ENCODE assay signal across 1 cellular context in the genomic region with DNA sequence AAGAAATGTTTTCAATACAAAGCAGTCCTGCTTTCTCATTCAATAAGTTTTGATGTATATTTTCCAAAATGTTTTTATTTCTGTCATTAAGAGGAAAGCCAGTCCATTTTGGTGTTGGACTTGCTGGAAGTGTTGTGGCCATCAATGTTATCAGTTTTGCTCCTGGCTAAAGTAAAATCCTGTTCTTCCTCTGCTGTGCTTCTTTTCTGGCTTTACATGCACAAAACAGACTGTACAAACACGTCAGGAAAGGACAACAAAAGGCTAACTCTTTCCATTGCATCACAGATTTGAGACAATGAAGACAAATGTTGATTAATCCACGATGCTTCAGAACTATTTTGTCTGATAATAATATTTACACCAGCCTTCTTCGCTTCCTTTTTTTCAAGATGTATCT.
TF ChIP-seq lines count a peak whose summit lies in the region.

No MANE protein-coding gene starts in this region.

TF ChIP-seq in SK-N-SH, 30 proteins besides CTCF, POLR2A, EP300 and RAD21 (continued from another document):
- TF ChIP-seq, protein P1, sequence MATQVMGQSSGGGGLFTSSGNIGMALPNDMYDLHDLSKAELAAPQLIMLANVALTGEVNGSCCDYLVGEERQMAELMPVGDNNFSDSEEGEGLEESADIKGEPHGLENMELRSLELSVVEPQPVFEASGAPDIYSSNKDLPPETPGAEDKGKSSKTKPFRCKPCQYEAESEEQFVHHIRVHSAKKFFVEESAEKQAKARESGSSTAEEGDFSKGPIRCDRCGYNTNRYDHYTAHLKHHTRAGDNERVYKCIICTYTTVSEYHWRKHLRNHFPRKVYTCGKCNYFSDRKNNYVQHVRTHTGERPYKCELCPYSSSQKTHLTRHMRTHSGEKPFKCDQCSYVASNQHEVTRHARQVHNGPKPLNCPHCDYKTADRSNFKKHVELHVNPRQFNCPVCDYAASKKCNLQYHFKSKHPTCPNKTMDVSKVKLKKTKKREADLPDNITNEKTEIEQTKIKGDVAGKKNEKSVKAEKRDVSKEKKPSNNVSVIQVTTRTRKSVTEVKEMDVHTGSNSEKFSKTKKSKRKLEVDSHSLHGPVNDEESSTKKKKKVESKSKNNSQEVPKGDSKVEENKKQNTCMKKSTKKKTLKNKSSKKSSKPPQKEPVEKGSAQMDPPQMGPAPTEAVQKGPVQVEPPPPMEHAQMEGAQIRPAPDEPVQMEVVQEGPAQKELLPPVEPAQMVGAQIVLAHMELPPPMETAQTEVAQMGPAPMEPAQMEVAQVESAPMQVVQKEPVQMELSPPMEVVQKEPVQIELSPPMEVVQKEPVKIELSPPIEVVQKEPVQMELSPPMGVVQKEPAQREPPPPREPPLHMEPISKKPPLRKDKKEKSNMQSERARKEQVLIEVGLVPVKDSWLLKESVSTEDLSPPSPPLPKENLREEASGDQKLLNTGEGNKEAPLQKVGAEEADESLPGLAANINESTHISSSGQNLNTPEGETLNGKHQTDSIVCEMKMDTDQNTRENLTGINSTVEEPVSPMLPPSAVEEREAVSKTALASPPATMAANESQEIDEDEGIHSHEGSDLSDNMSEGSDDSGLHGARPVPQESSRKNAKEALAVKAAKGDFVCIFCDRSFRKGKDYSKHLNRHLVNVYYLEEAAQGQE (IDR thresholded peaks at IDR 0.05; ENCODE audit: low read depth, low read length) = no peak
- TF ChIP-seq JUND (IDR thresholded peaks at IDR 0.05) = no peak
- TF ChIP-seq TCF12 (IDR thresholded peaks at IDR 0.05) = peak; percentile 60
- TF ChIP-seq RXRA (IDR thresholded peaks at IDR 0.05; ENCODE audit: borderline replicate concordance, low read depth) = no peak
- no peak for TF ChIP-seq SMC3 (IDR thresholded peaks at IDR 0.05; ENCODE audit: low read depth, low read length)
- peak; percentile 78 for TF ChIP-seq RCOR1 (IDR thresholded peaks at IDR 0.05; ENCODE audit: low read length)
- no peak for TF ChIP-seq MXI1 (IDR thresholded peaks at IDR 0.05; ENCODE audit: low read depth, low read length)
- no peak for TF ChIP-seq SIN3A (IDR thresholded peaks at IDR 0.05; ENCODE audit: borderline replicate concordance, low read depth, low read length)
- no peak for TF ChIP-seq MEF2A (IDR thresholded peaks at IDR 0.05; ENCODE audit: borderline replicate concordance, low read depth)
- TF ChIP-seq NFIC (IDR thresholded peaks at IDR 0.05; ENCODE audit: borderline replicate concordance) = no peak
- no peak for TF ChIP-seq NRF1 (IDR thresholded peaks at IDR 0.05; ENCODE audit: low read depth, low read length)
- TF ChIP-seq EZH2phosphoT487 (IDR thresholded peaks at IDR 0.05; ENCODE audit: borderline replicate concordance, low read depth) = no peak
- TF ChIP-seq, protein P2, sequence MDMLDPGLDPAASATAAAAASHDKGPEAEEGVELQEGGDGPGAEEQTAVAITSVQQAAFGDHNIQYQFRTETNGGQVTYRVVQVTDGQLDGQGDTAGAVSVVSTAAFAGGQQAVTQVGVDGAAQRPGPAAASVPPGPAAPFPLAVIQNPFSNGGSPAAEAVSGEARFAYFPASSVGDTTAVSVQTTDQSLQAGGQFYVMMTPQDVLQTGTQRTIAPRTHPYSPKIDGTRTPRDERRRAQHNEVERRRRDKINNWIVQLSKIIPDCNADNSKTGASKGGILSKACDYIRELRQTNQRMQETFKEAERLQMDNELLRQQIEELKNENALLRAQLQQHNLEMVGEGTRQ (IDR thresholded peaks at IDR 0.05; ENCODE audit: borderline replicate concordance, low read depth, low read length) = no peak
- no peak for TF ChIP-seq TAF1 (IDR thresholded peaks at IDR 0.05; ENCODE audit: borderline replicate concordance, low read depth, low read length)
- no peak for TF ChIP-seq FOXM1 (IDR thresholded peaks at IDR 0.05; ENCODE audit: low read depth)
- TF ChIP-seq, protein P3, sequence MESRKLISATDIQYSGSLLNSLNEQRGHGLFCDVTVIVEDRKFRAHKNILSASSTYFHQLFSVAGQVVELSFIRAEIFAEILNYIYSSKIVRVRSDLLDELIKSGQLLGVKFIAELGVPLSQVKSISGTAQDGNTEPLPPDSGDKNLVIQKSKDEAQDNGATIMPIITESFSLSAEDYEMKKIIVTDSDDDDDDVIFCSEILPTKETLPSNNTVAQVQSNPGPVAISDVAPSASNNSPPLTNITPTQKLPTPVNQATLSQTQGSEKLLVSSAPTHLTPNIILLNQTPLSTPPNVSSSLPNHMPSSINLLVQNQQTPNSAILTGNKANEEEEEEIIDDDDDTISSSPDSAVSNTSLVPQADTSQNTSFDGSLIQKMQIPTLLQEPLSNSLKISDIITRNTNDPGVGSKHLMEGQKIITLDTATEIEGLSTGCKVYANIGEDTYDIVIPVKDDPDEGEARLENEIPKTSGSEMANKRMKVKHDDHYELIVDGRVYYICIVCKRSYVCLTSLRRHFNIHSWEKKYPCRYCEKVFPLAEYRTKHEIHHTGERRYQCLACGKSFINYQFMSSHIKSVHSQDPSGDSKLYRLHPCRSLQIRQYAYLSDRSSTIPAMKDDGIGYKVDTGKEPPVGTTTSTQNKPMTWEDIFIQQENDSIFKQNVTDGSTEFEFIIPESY (IDR thresholded peaks at IDR 0.05; ENCODE audit: borderline replicate concordance, low read depth) = no peak
- TF ChIP-seq POLR2AphosphoS5 (IDR thresholded peaks at IDR 0.05; ENCODE audit: low read depth, low read length) = peak; percentile 33; the same call in 1 of the 2 replicates
- no peak for TF ChIP-seq CHD2 (IDR thresholded peaks at IDR 0.05; ENCODE audit: low read length, partially characterized antibody)
- TF ChIP-seq, protein P4, sequence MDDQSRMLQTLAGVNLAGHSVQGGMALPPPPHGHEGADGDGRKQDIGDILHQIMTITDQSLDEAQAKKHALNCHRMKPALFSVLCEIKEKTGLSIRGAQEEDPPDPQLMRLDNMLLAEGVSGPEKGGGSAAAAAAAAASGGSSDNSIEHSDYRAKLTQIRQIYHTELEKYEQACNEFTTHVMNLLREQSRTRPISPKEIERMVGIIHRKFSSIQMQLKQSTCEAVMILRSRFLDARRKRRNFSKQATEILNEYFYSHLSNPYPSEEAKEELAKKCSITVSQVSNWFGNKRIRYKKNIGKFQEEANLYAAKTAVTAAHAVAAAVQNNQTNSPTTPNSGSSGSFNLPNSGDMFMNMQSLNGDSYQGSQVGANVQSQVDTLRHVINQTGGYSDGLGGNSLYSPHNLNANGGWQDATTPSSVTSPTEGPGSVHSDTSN (IDR thresholded peaks at IDR 0.05) = peak; percentile 46
- TF ChIP-seq, protein P5, sequence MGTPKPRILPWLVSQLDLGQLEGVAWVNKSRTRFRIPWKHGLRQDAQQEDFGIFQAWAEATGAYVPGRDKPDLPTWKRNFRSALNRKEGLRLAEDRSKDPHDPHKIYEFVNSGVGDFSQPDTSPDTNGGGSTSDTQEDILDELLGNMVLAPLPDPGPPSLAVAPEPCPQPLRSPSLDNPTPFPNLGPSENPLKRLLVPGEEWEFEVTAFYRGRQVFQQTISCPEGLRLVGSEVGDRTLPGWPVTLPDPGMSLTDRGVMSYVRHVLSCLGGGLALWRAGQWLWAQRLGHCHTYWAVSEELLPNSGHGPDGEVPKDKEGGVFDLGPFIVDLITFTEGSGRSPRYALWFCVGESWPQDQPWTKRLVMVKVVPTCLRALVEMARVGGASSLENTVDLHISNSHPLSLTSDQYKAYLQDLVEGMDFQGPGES (IDR thresholded peaks at IDR 0.05; ENCODE audit: low read depth, low read length) = no peak
- TF ChIP-seq, protein P6, sequence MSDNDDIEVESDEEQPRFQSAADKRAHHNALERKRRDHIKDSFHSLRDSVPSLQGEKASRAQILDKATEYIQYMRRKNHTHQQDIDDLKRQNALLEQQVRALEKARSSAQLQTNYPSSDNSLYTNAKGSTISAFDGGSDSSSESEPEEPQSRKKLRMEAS (IDR thresholded peaks at IDR 0.05; ENCODE audit: low read depth) = no peak
- no peak for TF ChIP-seq GABPA (IDR thresholded peaks at IDR 0.05; ENCODE audit: low read depth)
- TF ChIP-seq RFX5 (IDR thresholded peaks at IDR 0.05; ENCODE audit: low read length) = no peak
